Comparison of ENCODE assay signal across 8 cellular contexts in the genomic region with DNA sequence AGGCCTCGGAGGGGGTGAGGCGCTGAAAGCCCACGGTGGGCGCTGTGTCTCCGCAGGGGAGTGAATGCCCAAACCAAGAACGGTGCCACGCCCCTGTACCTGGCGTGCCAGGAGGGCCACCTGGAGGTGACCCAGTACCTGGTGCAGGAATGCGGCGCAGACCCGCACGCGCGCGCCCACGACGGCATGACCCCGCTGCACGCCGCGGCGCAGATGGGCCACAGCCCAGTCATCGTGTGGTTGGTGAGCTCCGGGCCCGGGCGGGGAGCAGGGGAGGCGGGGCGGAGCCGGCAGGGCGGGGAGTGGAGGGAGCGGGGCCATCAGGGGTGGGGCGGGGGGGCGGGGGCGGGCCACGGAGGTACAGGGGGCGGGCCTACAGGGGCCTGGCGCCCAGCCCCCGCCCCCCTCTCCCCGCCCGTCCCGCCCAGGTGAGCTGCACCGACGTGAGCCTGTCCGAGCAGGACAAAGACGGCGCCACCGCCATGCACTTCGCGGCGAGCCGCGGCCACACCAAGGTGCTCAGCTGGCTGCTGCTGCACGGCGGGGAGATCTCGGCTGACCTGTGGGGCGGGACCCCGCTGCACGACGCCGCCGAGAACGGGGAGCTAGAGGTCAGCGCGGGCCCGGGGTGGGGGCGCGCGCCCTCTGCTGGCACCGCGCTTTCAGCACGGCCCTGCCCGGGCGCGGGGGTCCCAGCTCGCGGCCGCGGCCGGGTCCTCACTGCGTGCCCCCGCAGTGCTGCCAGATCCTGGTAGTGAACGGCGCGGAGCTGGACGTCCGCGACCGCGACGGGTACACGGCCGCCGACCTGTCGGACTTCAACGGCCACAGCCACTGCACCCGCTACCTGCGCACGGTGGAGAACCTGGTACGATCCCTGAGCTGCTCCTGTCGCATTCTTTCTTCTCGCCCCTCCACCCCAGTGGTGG. TPM values are rescaled to one million over a fixed set of nuclear protein-coding genes. Genes with fewer than 3 reads are reported as not detected.
DNase-seq lines count a peak whose midpoint lies in the region; ATAC-seq and TF ChIP-seq lines count a peak whose summit lies in the region.

No MANE protein-coding gene starts in this region.

- no peaks in the 10 kb centered on the region for H4K20me1 ChIP-seq in fibroblast of lung (ENCODE audit: control insufficient read depth, extremely low read depth, insufficient read depth, low read length)

- TF ChIP-seq CTCF in GM13977 (IDR thresholded peaks at IDR 0.05; ENCODE audit: extremely low read depth, insufficient read depth, missing control alignments) (peak; percentile 31), fibroblast of lung (conservative IDR thresholded peaks at IDR 0.05 in 1 of 2, IDR thresholded peaks at IDR 0.05 in 1 of 2; ENCODE audit: low read depth in 1 of 2, low read length in 2 of 2) (no peak)

- H3K4me3 ChIP-seq in fibroblast of lung (replicated peaks in 1 of 4; ENCODE audit: control extremely low read depth in 1 of 4, insufficient read depth in 1 of 4, low read depth in 3 of 4, low read length in 4 of 4) (no peak overlapping the region), skin epidermis (peak overlapping the region in 4 of 7 experiments; percentile 3 to 17 (median 10))

- H3K27me3 ChIP-seq in fibroblast of lung (ENCODE audit: control insufficient read depth, insufficient read depth, low read length) = peaks cover 4% of the 10 kb centered on the region

- H3K36me3 ChIP-seq in fibroblast of lung (ENCODE audit: control insufficient read depth, insufficient read depth, low read length) = no peaks in the 10 kb centered on the region

- DNase-seq in GM13977 (ENCODE audit: low spot score) (peak; percentile 82), NCI-H2227 treated with DMSO at 0.1 percent for 48 hours (lab: John Stamatoyannopoulos, UW) (peak; percentile 29), activated T-cell treated with anti-CD3 and anti-CD28 coated beads for 1 hour (ENCODE audit: low read depth) (peak; percentile 60), fibroblast of lung (ENCODE audit: low read depth in 2 of 2) (peak; percentile 26 to 43), SHP77 (lab: John Stamatoyannopoulos, UW) (no peak)

- in situ Hi-C loops in GM13977 (cut with MboI; ENCODE audit: low pct_unique_long_range_greater_than_20kb, low sequenced_read_pairs, unreplicated experiment) = no loop called here

- H3K79me2 ChIP-seq in fibroblast of lung (ENCODE audit: control insufficient read depth, insufficient read depth, low read length) = no peaks in the 10 kb centered on the region

- no peak overlapping the region for H2AFZ ChIP-seq in fibroblast of lung (ENCODE audit: low read length)

- H3K4me2 ChIP-seq in fibroblast of lung (ENCODE audit: extremely low read depth, insufficient read depth, low read length) = no peak overlapping the region

- H3K27ac ChIP-seq in fibroblast of lung (ENCODE audit: insufficient read depth, low read length) (no peak overlapping the region), skin epidermis (no peak overlapping the region)

- no peak overlapping the region for H3K9ac ChIP-seq in fibroblast of lung (ENCODE audit: insufficient read depth, low read length)

- ATAC-seq in GM19452 (IDR thresholded peaks at IDR 0.05; ENCODE audit: unreplicated experiment) = no peak
- ATAC-seq in GM21529 (IDR thresholded peaks at IDR 0.05; ENCODE audit: unreplicated experiment) = no peak

- no peaks in the 10 kb centered on the region for H3K9me3 ChIP-seq in fibroblast of lung (ENCODE audit: control insufficient read depth, insufficient read depth, low read depth, low read length)

- no peaks in the 10 kb centered on the region for H3K4me1 ChIP-seq in fibroblast of lung (ENCODE audit: control insufficient read depth, extremely low read depth, insufficient read depth, low read length)

RNA-seq across cellular contexts. Expression of gene ESPN, which starts 15.9 kb away (rescaled TPM):
- total RNA-seq in fibroblast of lung = not detected in 2 replicates
- polyA plus RNA-seq in fibroblast of lung = not detected in 2 replicates
- not detected in 2 replicates for polyA plus RNA-seq in fibroblast of lung (2012)
- not detected in 2 replicates for polyA minus RNA-seq in fibroblast of lung (ENCODE audit: low replicate concordance)

RNA-seq across cellular contexts. Expression of gene HES2, which starts 20.7 kb away (rescaled TPM):
- 0.26 and 0.50 TPM in 2 replicates for total RNA-seq in fibroblast of lung
- polyA plus RNA-seq in fibroblast of lung = 0.02 TPM in 1 of 2 replicates, not detected in the other
- 0.08 TPM in 1 of 2 replicates, not detected in the other for polyA plus RNA-seq in fibroblast of lung (2012)
- polyA minus RNA-seq in fibroblast of lung (ENCODE audit: low replicate concordance) = not detected in 2 replicates

RNA-seq across cellular contexts. Expression of gene TNFRSF25, which starts 25.5 kb away (rescaled TPM):
- 0.51 and 1.5 TPM in 2 replicates for total RNA-seq in fibroblast of lung
- 0.24 and 0.37 TPM in 2 replicates for polyA plus RNA-seq in fibroblast of lung
- 0.19 and 1.0 TPM in 2 replicates for polyA plus RNA-seq in fibroblast of lung (2012)
- 0.26 TPM in 1 of 2 replicates, not detected in the other for polyA minus RNA-seq in fibroblast of lung (ENCODE audit: low replicate concordance)

RNA-seq across cellular contexts. Expression of gene ACOT7, which starts 46.9 kb away (rescaled TPM):
- 22.3 and 58.0 TPM in 2 replicates for total RNA-seq in fibroblast of lung
- 50.7 and 141 TPM in 2 replicates for polyA plus RNA-seq in fibroblast of lung
- polyA plus RNA-seq in fibroblast of lung (2012) = 52.2 and 154 TPM in 2 replicates
- 41.2 and 134 TPM in 2 replicates for polyA minus RNA-seq in fibroblast of lung (ENCODE audit: low replicate concordance)

RNA-seq across cellular contexts. Expression of gene PLEKHG5, which starts 51.0 kb away (rescaled TPM):
- total RNA-seq in fibroblast of lung = 1.3 and 3.3 TPM in 2 replicates
- polyA plus RNA-seq in fibroblast of lung = 0.42 and 0.79 TPM in 2 replicates
- 0.98 and 2.2 TPM in 2 replicates for polyA plus RNA-seq in fibroblast of lung (2012)
- 0.56 and 1.6 TPM in 2 replicates for polyA minus RNA-seq in fibroblast of lung (ENCODE audit: low replicate concordance)

Comparison
In these comparisons a context has a peak if more than half of its experiments do, and no peak if none do; other contexts are left out.
1. DNase-seq: peak in GM13977 (single experiment), NCI-H2227 treated with DMSO at 0.1 percent for 48 hours (single experiment), activated T-cell treated with anti-CD3 and anti-CD28 coated beads for 1 hour (single experiment) and fibroblast of lung (2 of 2); none in SHP77 (0 of 2).
2. H3K4me3 ChIP-seq: peak in skin epidermis (4 of 7); none in fibroblast of lung (0 of 4).